Comparison of ENCODE assay signal across 14 cellular contexts in genomic region chr12:25087596-25087995, GRCh38.
"Had no signal": no experiment of that assay in that cellular context is flagged by ENCODE, and none has a peak within 500 bp of the region (broad histone marks: within the 10 kb centered on the region; RNA-seq: fewer than 3 reads in every experiment).

No MANE protein-coding gene starts in this region.

- H3K4me3 Mint-ChIP-seq: activated CD4-positive, alpha-beta memory T cell treated with anti-CD3 and anti-CD28 coated beads for 36 hours; activated T-cell treated with anti-CD3 and anti-CD28 coated beads, Interleukin-2, amount 50 U/mL, for 72 hours had no signal

- H3K9me3 Mint-ChIP-seq: activated CD4-positive, alpha-beta memory T cell treated with anti-CD3 and anti-CD28 coated beads for 36 hours; activated T-cell treated with anti-CD3 and anti-CD28 coated beads, Interleukin-2, amount 50 U/mL, for 72 hours had no signal

- ATAC-seq: activated T-cell treated with anti-CD3 and anti-CD28 coated beads, Interleukin-2, amount 50 U/mL, for 72 hours; esophagus mucosa; left lobe of liver had no signal

- H3K27ac ChIP-seq: adrenal gland, transverse colon, vagina had no signal

- H3K27me3 Mint-ChIP-seq: activated CD4-positive, alpha-beta memory T cell treated with anti-CD3 and anti-CD28 coated beads for 36 hours had no signal

- DNase-seq: activated CD4-positive, alpha-beta memory T cell treated with anti-CD3 and anti-CD28 coated beads for 36 hours; activated gamma-delta T cell treated with Interleukin-2 at 50 U/mL for 16 hours; activated T-cell treated with anti-CD3 and anti-CD28 coated beads, Interleukin-2, amount 50 U/mL, for 72 hours; adrenal gland; nucleus accumbens; posterior cingulate gyrus; retina; stimulated activated naive CD4-positive, alpha-beta T cell; SW 1271; T-helper 9 cell; transverse colon had no signal

- H3K27ac Mint-ChIP-seq: activated CD4-positive, alpha-beta memory T cell treated with anti-CD3 and anti-CD28 coated beads for 36 hours; activated T-cell treated with anti-CD3 and anti-CD28 coated beads, Interleukin-2, amount 50 U/mL, for 72 hours had no signal

- H3K36me3 ChIP-seq: adrenal gland, transverse colon, vagina had no signal

- H3K9me3 ChIP-seq: adrenal gland, transverse colon, vagina had no signal
